29 cellular contexts compared by ENCODE assay signal in the genomic region with DNA sequence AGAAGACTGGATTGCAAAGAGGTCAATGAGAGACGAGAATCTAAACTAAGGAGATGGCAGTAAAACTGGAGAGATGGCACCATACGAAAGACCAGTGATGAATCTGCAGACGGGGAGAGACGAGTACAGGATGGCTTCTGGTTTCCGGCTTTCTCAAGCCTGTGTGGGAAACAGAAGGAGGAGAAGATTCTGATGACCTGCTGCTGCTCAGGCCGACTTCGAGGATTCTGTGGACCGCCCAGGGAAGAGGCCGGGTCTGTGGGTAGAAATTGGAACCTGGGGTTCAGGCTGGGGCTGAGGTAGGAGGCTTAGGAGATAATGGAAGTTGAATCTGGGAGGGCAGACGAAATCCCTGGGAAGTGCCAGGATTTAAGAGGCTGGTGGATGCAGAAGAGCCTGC.
"Had no signal": no experiment of that assay in that cellular context is flagged by ENCODE, and none has a peak within 500 bp of the region (broad histone marks: within the 10 kb centered on the region; RNA-seq: fewer than 3 reads in every experiment).

No MANE protein-coding gene starts in this region.

- H3K4me3 Mint-ChIP-seq: activated B cell treated with CpG ODN at 0.5 μM for 24 hours; activated CD8-positive, alpha-beta T cell treated with anti-CD3 and anti-CD28 coated beads for 36 hours; activated naive CD4-positive, alpha-beta T cell treated with anti-CD3 and anti-CD28 coated beads for 36 hours; activated naive CD4-positive, alpha-beta T cell treated with anti-CD3 and anti-CD28 coated beads, Interleukin-2, amount 50 U/mL, for 24 hours; activated naive CD8-positive, alpha-beta T cell treated with anti-CD3 and anti-CD28 coated beads for 36 hours; activated naive CD8-positive, alpha-beta T cell treated with anti-CD3 and anti-CD28 coated beads, Interleukin-2, amount 50 U/mL, for 24 hours; activated T-cell treated with anti-CD3 and anti-CD28 coated beads, Interleukin-2, amount 50 U/mL, for 4 hours; T-cell; T-helper 1 cell treated with Interleukin-12 subunit alpha and Interleukin-12 subunit beta and Interleukin-4 antibody, amounts not matched to agents 30 μg/mL and 1 μg/mL, for 36 hours; T-helper 2 cell treated with Interferon-gamma antibody and Interleukin-4, amounts not matched to agents 5 μg/mL and 100 μg/mL, for 36 hours had no signal

- H3K4me3 ChIP-seq: adrenal gland, body of pancreas, colonic mucosa, esophagus squamous epithelium, heart left ventricle had no signal

- H3K4me1 ChIP-seq: adrenal gland, colonic mucosa, esophagus squamous epithelium, heart left ventricle had no signal

- H3K27ac ChIP-seq: adrenal gland, body of pancreas, colonic mucosa, epithelial cell of prostate, esophagus squamous epithelium, heart left ventricle, WERI-Rb-1 had no signal

- H3K27ac Mint-ChIP-seq: activated B cell treated with CpG ODN at 0.5 μM for 24 hours; activated CD8-positive, alpha-beta T cell treated with anti-CD3 and anti-CD28 coated beads for 36 hours; activated naive CD4-positive, alpha-beta T cell treated with anti-CD3 and anti-CD28 coated beads for 36 hours; activated naive CD4-positive, alpha-beta T cell treated with anti-CD3 and anti-CD28 coated beads, Interleukin-2, amount 50 U/mL, for 24 hours; activated naive CD8-positive, alpha-beta T cell treated with anti-CD3 and anti-CD28 coated beads for 36 hours; activated naive CD8-positive, alpha-beta T cell treated with anti-CD3 and anti-CD28 coated beads, Interleukin-2, amount 50 U/mL, for 24 hours; activated T-helper 2 cell treated with anti-CD3 and anti-CD28 coated beads, Interferon-gamma antibody, Interleukin-2, Interleukin-4, amounts not matched to agents 10 μg/mL and 5 μg/mL and 100 μg/mL, durations not matched to agents 14 hours and 24 hours and 36 hours; T-cell; T-helper 1 cell treated with Interleukin-12 subunit alpha and Interleukin-12 subunit beta and Interleukin-4 antibody, amounts not matched to agents 30 μg/mL and 1 μg/mL, for 36 hours; T-helper 2 cell treated with Interferon-gamma antibody and Interleukin-4, amounts not matched to agents 5 μg/mL and 100 μg/mL, for 36 hours had no signal

- DNase-seq: activated B cell treated with CpG ODN at 0.5 μM for 24 hours; activated CD4-positive, alpha-beta T cell treated with anti-CD3 and anti-CD28 coated beads for 48 hours; activated CD4-positive, alpha-beta T cell treated with anti-CD3 and anti-CD28 coated beads, Interleukin-2, amount 50 U/mL, for 1 hour; activated CD4-positive, alpha-beta T cell treated with anti-CD3 and anti-CD28 coated beads, Interleukin-2, amount 50 U/mL, for 48 hours; activated CD8-positive, alpha-beta memory T cell treated with anti-CD3 and anti-CD28 coated beads for 24 hours; activated CD8-positive, alpha-beta T cell treated with anti-CD3 and anti-CD28 coated beads for 36 hours; activated naive CD4-positive, alpha-beta T cell treated with anti-CD3 and anti-CD28 coated beads for 36 hours; activated naive CD8-positive, alpha-beta T cell treated with anti-CD3 and anti-CD28 coated beads for 36 hours; activated naive CD8-positive, alpha-beta T cell treated with anti-CD3 and anti-CD28 coated beads, Interleukin-2, amount 50 U/mL, for 24 hours; activated T-cell treated with anti-CD3 and anti-CD28 coated beads, Interleukin-2, amount 50 U/mL, for 4 hours; adrenal gland; amygdala; body of pancreas; caudate nucleus; cerebellar nuclear complex; colonic mucosa; effector CD8-positive, alpha-beta T cell; esophagus squamous epithelium; foreskin melanocyte; heart left ventricle; T-cell; T1000; WERI-Rb-1 had no signal

- H3K4me1 Mint-ChIP-seq: activated B cell treated with CpG ODN at 0.5 μM for 24 hours; activated naive CD4-positive, alpha-beta T cell treated with anti-CD3 and anti-CD28 coated beads, Interleukin-2, amount 50 U/mL, for 24 hours; activated naive CD8-positive, alpha-beta T cell treated with anti-CD3 and anti-CD28 coated beads for 36 hours; activated naive CD8-positive, alpha-beta T cell treated with anti-CD3 and anti-CD28 coated beads, Interleukin-2, amount 50 U/mL, for 24 hours; T-cell had no signal

- H3K9me3 Mint-ChIP-seq: activated B cell treated with CpG ODN at 0.5 μM for 24 hours; activated CD8-positive, alpha-beta T cell treated with anti-CD3 and anti-CD28 coated beads for 36 hours; activated naive CD4-positive, alpha-beta T cell treated with anti-CD3 and anti-CD28 coated beads for 36 hours; activated naive CD4-positive, alpha-beta T cell treated with anti-CD3 and anti-CD28 coated beads, Interleukin-2, amount 50 U/mL, for 24 hours; activated naive CD8-positive, alpha-beta T cell treated with anti-CD3 and anti-CD28 coated beads for 36 hours; activated naive CD8-positive, alpha-beta T cell treated with anti-CD3 and anti-CD28 coated beads, Interleukin-2, amount 50 U/mL, for 24 hours; activated T-cell treated with anti-CD3 and anti-CD28 coated beads, Interleukin-2, amount 50 U/mL, for 4 hours; activated T-helper 2 cell treated with anti-CD3 and anti-CD28 coated beads, Interferon-gamma antibody, Interleukin-2, Interleukin-4, amounts not matched to agents 10 μg/mL and 5 μg/mL and 100 μg/mL, durations not matched to agents 14 hours and 24 hours and 36 hours; T-cell; T-helper 1 cell treated with Interleukin-12 subunit alpha and Interleukin-12 subunit beta and Interleukin-4 antibody, amounts not matched to agents 30 μg/mL and 1 μg/mL, for 36 hours; T-helper 2 cell treated with Interferon-gamma antibody and Interleukin-4, amounts not matched to agents 5 μg/mL and 100 μg/mL, for 36 hours had no signal

- H3K9me3 ChIP-seq: adrenal gland, body of pancreas, colonic mucosa, esophagus squamous epithelium, heart left ventricle had no signal

- H3K36me3 ChIP-seq: adrenal gland, colonic mucosa, esophagus squamous epithelium, WERI-Rb-1 had no signal

- ATAC-seq: activated CD4-positive, CD25-positive, alpha-beta regulatory T cell treated with anti-CD3 and anti-CD28 coated beads, Interleukin-2, amount 50 U/mL, for 24 hours; activated CD8-positive, alpha-beta T cell treated with anti-CD3 and anti-CD28 coated beads for 36 hours; activated naive CD8-positive, alpha-beta T cell treated with anti-CD3 and anti-CD28 coated beads, Interleukin-2, amount 50 U/mL, for 24 hours; activated T-cell treated with anti-CD3 and anti-CD28 coated beads, Interleukin-2, amount 50 U/mL, for 4 hours; body of pancreas; T-cell had no signal

- H3K27me3 Mint-ChIP-seq: activated B cell treated with CpG ODN at 0.5 μM for 24 hours; activated CD8-positive, alpha-beta T cell treated with anti-CD3 and anti-CD28 coated beads for 36 hours; activated naive CD4-positive, alpha-beta T cell treated with anti-CD3 and anti-CD28 coated beads, Interleukin-2, amount 50 U/mL, for 24 hours; activated naive CD8-positive, alpha-beta T cell treated with anti-CD3 and anti-CD28 coated beads for 36 hours; activated naive CD8-positive, alpha-beta T cell treated with anti-CD3 and anti-CD28 coated beads, Interleukin-2, amount 50 U/mL, for 24 hours had no signal

- H3K27me3 ChIP-seq: adrenal gland, body of pancreas, colonic mucosa, heart left ventricle had no signal

- H3K36me3 Mint-ChIP-seq: activated naive CD4-positive, alpha-beta T cell treated with anti-CD3 and anti-CD28 coated beads, Interleukin-2, amount 50 U/mL, for 24 hours; activated naive CD8-positive, alpha-beta T cell treated with anti-CD3 and anti-CD28 coated beads for 36 hours had no signal
